ENCODE assay signal across 8 cellular contexts in genomic region chr18:22348521-22349316, GRCh38.
DNase-seq lines count a peak whose midpoint lies in the region; ATAC-seq and TF ChIP-seq lines count a peak whose summit lies in the region.

No MANE protein-coding gene starts in this region.

- CTCF ChIA-PET in OCI-LY7 (lab: Charles Lee; ENCODE audit: unreplicated experiment), result no interaction called here

- H3K27me3 ChIP-seq in ovary, result no peaks in the 10 kb centered on the region

- intact Hi-C loops in ovary (cut with DNase I), result loop anchor here (2.0 to 10.0 kb wide), 8 partner anchors 134 to 209 kb away; no protein-coding TSS in a partner anchor
- intact Hi-C loops in OCI-LY7 (cut with micrococcal nuclease; ENCODE audit: unreplicated experiment), result no loop called here

- BruUV-seq in OCI-LY7 (replicated peaks; lab: Mats Ljungman, UMichigan), result no TSS peak

- H3K36me3 ChIP-seq in ovary (no peaks in the 10 kb centered on the region), OCI-LY7 (ENCODE audit: insufficient read depth, low read length) (no peaks in the 10 kb centered on the region)

- H3K4me1 ChIP-seq in ovary (ENCODE audit: insufficient read depth), result peaks cover 12% of the 10 kb centered on the region
- no peaks in the 10 kb centered on the region for H3K4me1 ChIP-seq in OCI-LY7 (ENCODE audit: insufficient read depth, low read length, poor library complexity, severe bottlenecking)

- H3K79me2 ChIP-seq in OCI-LY7 (ENCODE audit: insufficient read depth, low read depth, low read length), result no peaks in the 10 kb centered on the region

- peak overlapping the region; percentile 38 to 41 for H3K4me3 ChIP-seq in foreskin fibroblast (ENCODE audit: low read depth in 1 of 2, low read length in 2 of 2)
- H3K4me3 ChIP-seq in ovary, result peak overlapping the region; percentile 66
- H3K4me3 ChIP-seq in OCI-LY7 (ENCODE audit: low read depth, low read length, poor library complexity, severe bottlenecking), result no peak overlapping the region

- H3K9me3 ChIP-seq in ovary (no peaks in the 10 kb centered on the region), OCI-LY7 (ENCODE audit: low read length) (no peaks in the 10 kb centered on the region)

- H3K9me2 ChIP-seq in OCI-LY7 (ENCODE audit: insufficient read depth, low read length), result no peaks in the 10 kb centered on the region

- TF ChIP-seq EP300 in ovary (IDR thresholded peaks at IDR 0.05), result no peak

- H3K4me2 ChIP-seq in OCI-LY7 (ENCODE audit: low read length), result no peak overlapping the region

- WGBS in ovary, 3 donors, result 1% methylated on average over 61 to 85 of the region's 85 CpGs

- TF ChIP-seq CTCF in VCaP (conservative IDR thresholded peaks at IDR 0.05), result no peak
- TF ChIP-seq CTCF in foreskin fibroblast (IDR thresholded peaks at IDR 0.05; ENCODE audit: low read depth, low read length), result no peak
- TF ChIP-seq CTCF in ovary (IDR thresholded peaks at IDR 0.05), result peak in 1 of 3 donors; percentile 1
- TF ChIP-seq CTCF in OCI-LY7 (conservative IDR thresholded peaks at IDR 0.05; ENCODE audit: low read length), result no peak

- H4K20me1 ChIP-seq in OCI-LY7 (ENCODE audit: insufficient read depth, low read length), result no peaks in the 10 kb centered on the region

- H3K27ac ChIP-seq in VCaP, result peak overlapping the region; percentile 45; the same call in 1 of the 2 replicates
- H3K27ac ChIP-seq in ovary, result peak overlapping the region; percentile 75 to 89
- H3K27ac ChIP-seq in OCI-LY7 (ENCODE audit: low read depth, low read length, poor library complexity, severe bottlenecking), result no peak overlapping the region

- no peak for ATAC-seq in GM21825 (IDR thresholded peaks at IDR 0.05; ENCODE audit: unreplicated experiment)

- no peak overlapping the region for H2AFZ ChIP-seq in OCI-LY7 (ENCODE audit: low read length)

- DNase-seq in DMS53 (lab: John Stamatoyannopoulos, UW) (peak; percentile 54), foreskin fibroblast (peak in 1 of 2 donors; percentile 53), ovary (peak; percentile 80 to 92 (median 85)), OCI-LY7 (ENCODE audit: low spot score) (no peak), NCI-H1048 (lab: John Stamatoyannopoulos, UW) (no peak), hippocampal formation (lab: John Stamatoyannopoulos, UW) (no peak)

- peak; percentile 4 for TF ChIP-seq POLR2A in ovary (IDR thresholded peaks at IDR 0.05)

- POLR2A ChIA-PET in OCI-LY7 (lab: Charles Lee), result no interaction called here

Comparison
In these comparisons a context has a peak if more than half of its experiments do, and no peak if none do; other contexts are left out.
1. DNase-seq: peak in DMS53 (single experiment) and ovary (5 of 5); none in OCI-LY7 (single experiment), NCI-H1048 (single experiment) and hippocampal formation (0 of 2).